Comparison of ENCODE assay signal across 26 cellular contexts in the genomic region with DNA sequence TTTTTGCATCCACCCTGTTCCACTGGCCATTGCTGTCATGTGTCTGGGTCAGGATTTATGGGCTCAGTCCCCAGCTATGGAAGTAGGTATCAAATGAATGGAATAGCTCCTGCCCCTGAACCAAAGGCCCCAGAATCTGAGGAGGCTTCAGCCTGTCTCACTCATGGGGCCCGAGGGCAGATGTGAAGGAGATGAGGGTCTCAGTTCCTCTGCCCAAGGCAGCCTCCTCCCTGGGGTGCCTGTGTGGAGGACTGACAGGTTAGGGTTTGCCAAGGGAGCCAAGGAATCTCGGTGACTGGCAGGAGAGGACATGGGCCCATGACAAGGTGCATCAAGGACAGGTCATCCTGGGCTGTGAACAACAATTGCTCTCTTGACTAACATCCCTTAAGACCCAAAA.
DNase-seq lines count a peak whose midpoint lies in the region; ATAC-seq and TF ChIP-seq lines count a peak whose summit lies in the region.
"Had no signal": no experiment of that assay in that cellular context is flagged by ENCODE, and none has a peak within 500 bp of the region (broad histone marks: within the 10 kb centered on the region; RNA-seq: fewer than 3 reads in every experiment).

No MANE protein-coding gene starts in this region.

- DNase-seq in breast epithelium (ENCODE audit: low spot score in 2 of 2): peak; percentile 13 to 14
- DNase-seq in MCF 10A (ENCODE audit: unreplicated experiment): no peak
- peak; percentile 75 for DNase-seq in chondrocyte (ENCODE audit: low spot score)
- peak; percentile 19 to 63 for DNase-seq in suprapubic skin (ENCODE audit: low spot score in 2 of 2)
- no peak for DNase-seq in cerebellum (ENCODE audit: low spot score)
- DNase-seq in activated T-helper 2 cell treated with anti-CD3 and anti-CD28 coated beads, Interferon-gamma antibody, Interleukin-2, Interleukin-4, amounts not matched to agents 10 μg/mL and 5 μg/mL and 100 μg/mL, durations not matched to agents 14 hours and 24 hours and 36 hours (ENCODE audit: low spot score): no peak
- DNase-seq: AML-193; C1 segment of cervical spinal cord; Calu3; CD8-positive, alpha-beta memory T cell; DMS153; GM23248; NCI-H1092 treated with DMSO at 0.1 percent for 48 hours; NCI-H146; NCI-H2029; NCI-H226; NCI-H510A treated with DMSO at 0.1 percent for 48 hours; NCI-H774; NK-92 treated with Interleukin-12 subunit alpha and Interleukin-12 subunit beta, amount 100 ng/mL, for 24 hours had no signal

- H3K36me3 Mint-ChIP-seq in MCF 10A (ENCODE audit: insufficient read depth, unreplicated experiment) (peaks cover 7% of the 10 kb centered on the region), chondrocyte (ENCODE audit: low read depth) (no peaks in the 10 kb centered on the region), nephron (ENCODE audit: low read depth) (no peaks in the 10 kb centered on the region)
- H3K36me3 Mint-ChIP-seq in activated T-helper 2 cell treated with anti-CD3 and anti-CD28 coated beads, Interferon-gamma antibody, Interleukin-2, Interleukin-4, amounts not matched to agents 10 μg/mL and 5 μg/mL and 100 μg/mL, durations not matched to agents 14 hours and 24 hours and 36 hours (ENCODE audit: low read depth): no peaks in the 10 kb centered on the region
- H3K36me3 Mint-ChIP-seq: CD8-positive, alpha-beta memory T cell had no signal

- no peak overlapping the region for H3K27ac ChIP-seq in breast epithelium
- H3K27ac ChIP-seq in suprapubic skin: no peak overlapping the region
- H3K27ac ChIP-seq: GM23248, HL-60, RWPE1 had no signal

- TF ChIP-seq CTCF in breast epithelium (IDR thresholded peaks at IDR 0.05) (no peak), MCF 10A (IDR thresholded peaks at IDR 0.05; ENCODE audit: unreplicated experiment) (no peak), chondrocyte (IDR thresholded peaks at IDR 0.05) (no peak), nephron (IDR thresholded peaks at IDR 0.05; ENCODE audit: unreplicated experiment in 3 of 3) (no peak), suprapubic skin (IDR thresholded peaks at IDR 0.05) (no peak)

- no peak overlapping the region for H3K27ac Mint-ChIP-seq in MCF 10A (ENCODE audit: low read depth, unreplicated experiment)
- no peak overlapping the region for H3K27ac Mint-ChIP-seq in chondrocyte (ENCODE audit: unreplicated experiment)
- H3K27ac Mint-ChIP-seq in nephron: peak overlapping the region; percentile 42 to 72 (median 60)
- H3K27ac Mint-ChIP-seq in activated T-helper 2 cell treated with anti-CD3 and anti-CD28 coated beads, Interferon-gamma antibody, Interleukin-2, Interleukin-4, amounts not matched to agents 10 μg/mL and 5 μg/mL and 100 μg/mL, durations not matched to agents 14 hours and 24 hours and 36 hours: no peak overlapping the region

- intact Hi-C loops in breast epithelium (cut with DNase I; ENCODE audit: low total_unique reads) (no loop called here), MCF 10A (cut with micrococcal nuclease) (no loop called here)
- intact Hi-C loops in activated T-helper 2 cell treated with anti-CD3 and anti-CD28 coated beads, Interferon-gamma antibody, Interleukin-2, Interleukin-4, amounts not matched to agents 10 μg/mL and 5 μg/mL and 100 μg/mL, durations not matched to agents 14 hours and 24 hours and 36 hours (cut with micrococcal nuclease): no loop called here

- no TSS peak for BruUV-seq in MCF 10A (replicated peaks; lab: Mats Ljungman, UMichigan)

- no peaks in the 10 kb centered on the region for H3K36me3 ChIP-seq in breast epithelium
- no peaks in the 10 kb centered on the region for H3K36me3 ChIP-seq in suprapubic skin
- H3K36me3 ChIP-seq: HAP-1 had no signal

- 80% methylated on average over 1 of the region's 2 CpGs for WGBS in suprapubic skin

- no peak for ATAC-seq in HG03196 (IDR thresholded peaks at IDR 0.05; ENCODE audit: unreplicated experiment)
- ATAC-seq: HepG2, K562 had no signal

- H3K9me3 Mint-ChIP-seq in MCF 10A (ENCODE audit: unreplicated experiment) (no peaks in the 10 kb centered on the region), chondrocyte (ENCODE audit: low read depth) (no peaks in the 10 kb centered on the region), nephron (no peaks in the 10 kb centered on the region)
- H3K9me3 Mint-ChIP-seq in activated T-helper 2 cell treated with anti-CD3 and anti-CD28 coated beads, Interferon-gamma antibody, Interleukin-2, Interleukin-4, amounts not matched to agents 10 μg/mL and 5 μg/mL and 100 μg/mL, durations not matched to agents 14 hours and 24 hours and 36 hours: no peaks in the 10 kb centered on the region
- H3K9me3 Mint-ChIP-seq: CD8-positive, alpha-beta memory T cell had no signal

- H3K27me3 ChIP-seq in breast epithelium (no peaks in the 10 kb centered on the region), suprapubic skin (no peaks in the 10 kb centered on the region)

- CTCF ChIA-PET in MCF 10A (lab: Yijun Ruan, JAX): no interaction called here

- peaks cover 22 to 32% of the 10 kb centered on the region in 2 donors for H3K4me1 ChIP-seq in breast epithelium
- peaks cover 61% of the 10 kb centered on the region for H3K4me1 ChIP-seq in suprapubic skin

- POLR2A ChIA-PET in MCF 10A (lab: Yijun Ruan, JAX): no interaction called here

- no peak for TF ChIP-seq EP300 in suprapubic skin (IDR thresholded peaks at IDR 0.05)

- no peak for TF ChIP-seq POLR2A in breast epithelium (IDR thresholded peaks at IDR 0.05)
- TF ChIP-seq POLR2A in suprapubic skin (IDR thresholded peaks at IDR 0.05): no peak

- H3K27me3 Mint-ChIP-seq in MCF 10A (ENCODE audit: insufficient read depth, unreplicated experiment) (no peaks in the 10 kb centered on the region), chondrocyte (ENCODE audit: low read depth) (peaks cover 25% of the 10 kb centered on the region), nephron (ENCODE audit: low read depth) (peaks cover 25% of the 10 kb centered on the region)
- peaks cover 1% of the 10 kb centered on the region for H3K27me3 Mint-ChIP-seq in activated T-helper 2 cell treated with anti-CD3 and anti-CD28 coated beads, Interferon-gamma antibody, Interleukin-2, Interleukin-4, amounts not matched to agents 10 μg/mL and 5 μg/mL and 100 μg/mL, durations not matched to agents 14 hours and 24 hours and 36 hours (ENCODE audit: low read depth)

- H3K9me3 ChIP-seq in breast epithelium: no peaks in the 10 kb centered on the region
- no peaks in the 10 kb centered on the region for H3K9me3 ChIP-seq in suprapubic skin
- H3K9me3 ChIP-seq: HAP-1 had no signal

- H3K4me1 Mint-ChIP-seq in MCF 10A (ENCODE audit: insufficient read depth, unreplicated experiment) (peaks cover 9% of the 10 kb centered on the region), chondrocyte (ENCODE audit: low read depth) (peaks cover 19% of the 10 kb centered on the region), nephron (peaks cover 80% of the 10 kb centered on the region)
- no peaks in the 10 kb centered on the region for H3K4me1 Mint-ChIP-seq in activated T-helper 2 cell treated with anti-CD3 and anti-CD28 coated beads, Interferon-gamma antibody, Interleukin-2, Interleukin-4, amounts not matched to agents 10 μg/mL and 5 μg/mL and 100 μg/mL, durations not matched to agents 14 hours and 24 hours and 36 hours (ENCODE audit: low read depth)
- H3K4me1 Mint-ChIP-seq: CD8-positive, alpha-beta memory T cell had no signal

- no peak overlapping the region for H3K4me3 Mint-ChIP-seq in MCF 10A (ENCODE audit: unreplicated experiment)
- no peak overlapping the region for H3K4me3 Mint-ChIP-seq in chondrocyte (ENCODE audit: unreplicated experiment)
- no peak overlapping the region for H3K4me3 Mint-ChIP-seq in nephron
- no peak overlapping the region for H3K4me3 Mint-ChIP-seq in activated T-helper 2 cell treated with anti-CD3 and anti-CD28 coated beads, Interferon-gamma antibody, Interleukin-2, Interleukin-4, amounts not matched to agents 10 μg/mL and 5 μg/mL and 100 μg/mL, durations not matched to agents 14 hours and 24 hours and 36 hours (ENCODE audit: low read depth)
- H3K4me3 Mint-ChIP-seq: CD8-positive, alpha-beta memory T cell had no signal

- H3K4me3 ChIP-seq in breast epithelium: no peak overlapping the region
- H3K4me3 ChIP-seq in suprapubic skin: no peak overlapping the region
- H3K4me3 ChIP-seq: GM23248, HAP-1, K562 had no signal

Comparison
In these comparisons a context has a peak if more than half of its experiments do, and no peak if none do; other contexts are left out.
1. DNase-seq: peak in breast epithelium (2 of 2), chondrocyte (single experiment) and suprapubic skin (2 of 2); none in MCF 10A (single experiment), cerebellum (single experiment) and activated T-helper 2 cell treated with anti-CD3 and anti-CD28 coated beads, Interferon-gamma antibody, Interleukin-2, Interleukin-4, amounts not matched to agents 10 μg/mL and 5 μg/mL and 100 μg/mL, durations not matched to agents 14 hours and 24 hours and 36 hours (single experiment).
2. H3K27ac Mint-ChIP-seq: peak in nephron (3 of 3); none in MCF 10A (single experiment), chondrocyte (single experiment) and activated T-helper 2 cell treated with anti-CD3 and anti-CD28 coated beads, Interferon-gamma antibody, Interleukin-2, Interleukin-4, amounts not matched to agents 10 μg/mL and 5 μg/mL and 100 μg/mL, durations not matched to agents 14 hours and 24 hours and 36 hours (single experiment).